In genomic region chr11:72668645-72669347, GRCh38 we compare ENCODE assay signal across 8 cellular contexts.
A peak's percentile ranks its signal among the peaks of the same experiment; 100 is the strongest.
DNase-seq lines count a peak whose midpoint lies in the region; ATAC-seq lines count a peak whose summit lies in the region.

No MANE protein-coding gene starts in this region.

- peak; percentile 83 for ATAC-seq in HG03025 (IDR thresholded peaks at IDR 0.05; ENCODE audit: low FRiP score, unreplicated experiment)

- H3K9me3 Mint-ChIP-seq in stimulated activated naive CD8-positive, alpha-beta T cell treated with anti-CD3 and anti-CD28 coated beads, Interleukin-15, Interleukin-2, amounts not matched to agents 100 ng/mL and 50 ng/mL, for 24 hours: peaks cover 7% of the 10 kb centered on the region

- no peak overlapping the region for H3K4me3 Mint-ChIP-seq in stimulated activated naive CD8-positive, alpha-beta T cell treated with anti-CD3 and anti-CD28 coated beads, Interleukin-15, Interleukin-2, amounts not matched to agents 100 ng/mL and 50 ng/mL, for 24 hours

- peak overlapping the region; percentile 9 for H3K27ac Mint-ChIP-seq in stimulated activated naive CD8-positive, alpha-beta T cell treated with anti-CD3 and anti-CD28 coated beads, Interleukin-15, Interleukin-2, amounts not matched to agents 100 ng/mL and 50 ng/mL, for 24 hours

- peaks cover 14% of the 10 kb centered on the region for H3K4me1 Mint-ChIP-seq in stimulated activated naive CD8-positive, alpha-beta T cell treated with anti-CD3 and anti-CD28 coated beads, Interleukin-15, Interleukin-2, amounts not matched to agents 100 ng/mL and 50 ng/mL, for 24 hours (ENCODE audit: low read depth)

- peaks cover 66% of the 10 kb centered on the region for H3K27me3 Mint-ChIP-seq in stimulated activated naive CD8-positive, alpha-beta T cell treated with anti-CD3 and anti-CD28 coated beads, Interleukin-15, Interleukin-2, amounts not matched to agents 100 ng/mL and 50 ng/mL, for 24 hours

- DNase-seq in stimulated activated CD4-positive, alpha-beta T cell treated with anti-CD3 and anti-CD28 coated beads, Interleukin-12 subunit alpha, Interleukin-12 subunit beta, amount 100 ng/mL, for 48 hours (ENCODE audit: low read depth in 2 of 3, low spot score in 1 of 3): peak; percentile 43 to 68 (median 67)
- DNase-seq in stimulated activated CD4-positive, alpha-beta T cell treated with anti-CD3 and anti-CD28 coated beads, Interleukin-4, amount 100 ng/mL, for 4 hours: no peak
- peak; percentile 80 for DNase-seq in activated CD8-positive, alpha-beta memory T cell treated with anti-CD3 and anti-CD28 coated beads, Interleukin-2, amount 50 U/mL, for 48 hours
- DNase-seq in NOMO-1 treated with dmso at 0.1 percent for 144 hours (lab: John Stamatoyannopoulos, UW; ENCODE audit: unreplicated experiment) (no peak), NCI-H187 treated with DMSO at 0.1 percent for 48 hours (lab: John Stamatoyannopoulos, UW) (no peak), cerebellar cortex (ENCODE audit: low spot score) (no peak)

- H3K36me3 Mint-ChIP-seq in stimulated activated naive CD8-positive, alpha-beta T cell treated with anti-CD3 and anti-CD28 coated beads, Interleukin-15, Interleukin-2, amounts not matched to agents 100 ng/mL and 50 ng/mL, for 24 hours (ENCODE audit: low read depth): no peaks in the 10 kb centered on the region

Comparison
In these comparisons a context has a peak if more than half of its experiments do, and no peak if none do; other contexts are left out.
1. DNase-seq: peak in stimulated activated CD4-positive, alpha-beta T cell treated with anti-CD3 and anti-CD28 coated beads, Interleukin-12 subunit alpha, Interleukin-12 subunit beta, amount 100 ng/mL, for 48 hours (3 of 3) and activated CD8-positive, alpha-beta memory T cell treated with anti-CD3 and anti-CD28 coated beads, Interleukin-2, amount 50 U/mL, for 48 hours (single experiment); none in stimulated activated CD4-positive, alpha-beta T cell treated with anti-CD3 and anti-CD28 coated beads, Interleukin-4, amount 100 ng/mL, for 4 hours (0 of 2), NOMO-1 treated with dmso at 0.1 percent for 144 hours (single experiment), NCI-H187 treated with DMSO at 0.1 percent for 48 hours (single experiment) and cerebellar cortex (single experiment).